15 cellular contexts compared by ENCODE assay signal in genomic region chr14:104601786-104602185, GRCh38. TPM values are rescaled to one million over a fixed set of nuclear protein-coding genes. Genes with fewer than 3 reads are reported as not detected.
DNase-seq lines count a peak whose midpoint lies in the region; ATAC-seq, FAIRE-seq and TF ChIP-seq lines count a peak whose summit lies in the region.
"Had no signal": no experiment of that assay in that cellular context is flagged by ENCODE, and none has a peak within 500 bp of the region (broad histone marks: within the 10 kb centered on the region; RNA-seq: fewer than 3 reads in every experiment).

No MANE protein-coding gene starts in this region.

- no peak for FAIRE-seq in RCC 7860 (lab: Jason Lieb, UNC)

- H3K36me3 ChIP-seq in osteoblast (ENCODE audit: insufficient read depth, low read length), result no peaks in the 10 kb centered on the region
- H3K36me3 ChIP-seq: esophagus muscularis mucosa, thoracic aorta had no signal

- H3K27ac ChIP-seq in osteoblast (ENCODE audit: low read depth, low read length), result no peak overlapping the region
- H3K27ac ChIP-seq: esophagus muscularis mucosa, thoracic aorta had no signal

- peak; percentile 5 for DNase-seq in NCI-H2196 (lab: John Stamatoyannopoulos, UW; ENCODE audit: unreplicated experiment)
- no peak for DNase-seq in NCI-H2196 treated with DMSO at 0.1 percent for 48 hours (lab: John Stamatoyannopoulos, UW; ENCODE audit: unreplicated experiment)
- DNase-seq in LHCN-M2 (ENCODE audit: low read depth), result peak; percentile 31
- peak; percentile 37 for DNase-seq in cerebellar cortex (ENCODE audit: low spot score)
- peak; percentile 67 for DNase-seq in osteoblast (ENCODE audit: insufficient read length, low spot score, missing footprints)
- DNase-seq in stimulated activated CD4-positive, alpha-beta T cell treated with anti-CD3 and anti-CD28 coated beads, Interleukin-2, amount 100 ng/mL, for 48 hours, result no peak
- DNase-seq in RCC 7860 (ENCODE audit: low spot score), result no peak
- DNase-seq: activated T-cell treated with anti-CD3 and anti-CD28 coated beads for 4 hours; NCI-H146; stimulated activated CD4-positive, alpha-beta T cell treated with anti-CD3 and anti-CD28 coated beads, Interleukin-12 subunit alpha, Interleukin-12 subunit beta, amount 100 ng/mL, for 4 hours had no signal

- H3K4me1 ChIP-seq in osteoblast (ENCODE audit: insufficient read depth, low read length), result no peaks in the 10 kb centered on the region

- no peak overlapping the region for H3K4me2 ChIP-seq in osteoblast (ENCODE audit: insufficient read depth, low read length)

- peaks cover 9% of the 10 kb centered on the region for H3K27me3 ChIP-seq in osteoblast (ENCODE audit: insufficient read depth, low read length)

- no peak for TF ChIP-seq CTCF in osteoblast (IDR thresholded peaks at IDR 0.05; ENCODE audit: extremely low read depth, low read depth, low read length)

- no peak overlapping the region for H2AFZ ChIP-seq in osteoblast (ENCODE audit: low read length)

- no peaks in the 10 kb centered on the region for H3K79me2 ChIP-seq in osteoblast (ENCODE audit: insufficient read depth, low read length)

- no peak overlapping the region for H3K4me3 ChIP-seq in osteoblast (ENCODE audit: insufficient read depth, low read length)
- H3K4me3 ChIP-seq: esophagus muscularis mucosa, thoracic aorta had no signal

- ATAC-seq in HG03175 (IDR thresholded peaks at IDR 0.05; ENCODE audit: unreplicated experiment), result no peak
- ATAC-seq: activated CD4-positive, CD25-positive, alpha-beta regulatory T cell treated with anti-CD3 and anti-CD28 coated beads, Interleukin-2, amount 50 U/mL, for 24 hours had no signal

- H4K20me1 ChIP-seq in osteoblast (ENCODE audit: insufficient read depth, low read length), result no peaks in the 10 kb centered on the region

- H3K9me3 ChIP-seq in osteoblast (ENCODE audit: low read depth, low read length), result no peaks in the 10 kb centered on the region
- H3K9me3 ChIP-seq: esophagus muscularis mucosa, thoracic aorta had no signal

RNA-seq across cellular contexts. Expression of gene TMEM179, which starts 2.8 kb away (rescaled TPM):
- total RNA-seq in LHCN-M2 (2014; rRNA removed) (not detected in 2 replicates), osteoblast (not detected in 2 replicates)
- polyA plus RNA-seq in LHCN-M2 (2012), result 0.06 TPM
- total RNA-seq: mesenteric fat pad, thoracic aorta had no signal

RNA-seq across cellular contexts. Expression of gene C14orf180, which starts 22.2 kb away (rescaled TPM):
- not detected in 2 replicates for total RNA-seq in LHCN-M2 (2014; rRNA removed)
- not detected for polyA plus RNA-seq in LHCN-M2 (2012)
- not detected in 2 replicates for total RNA-seq in osteoblast

Comparison
In these comparisons a context has a peak if more than half of its experiments do, and no peak if none do; other contexts are left out.
1. DNase-seq: peak in NCI-H2196 (single experiment), LHCN-M2 (single experiment), cerebellar cortex (single experiment) and osteoblast (single experiment); none in NCI-H2196 treated with DMSO at 0.1 percent for 48 hours (single experiment), stimulated activated CD4-positive, alpha-beta T cell treated with anti-CD3 and anti-CD28 coated beads, Interleukin-2, amount 100 ng/mL, for 48 hours (0 of 2) and RCC 7860 (single experiment).